8 cellular contexts compared by ENCODE assay signal in genomic region chr20:62622877-62623487, GRCh38. TPM values are rescaled to one million over a fixed set of nuclear protein-coding genes. Genes with fewer than 3 reads are reported as not detected.
DNase-seq lines count a peak whose midpoint lies in the region; ATAC-seq and TF ChIP-seq lines count a peak whose summit lies in the region.

No MANE protein-coding gene starts in this region.

- no peaks in the 10 kb centered on the region for H3K27me3 ChIP-seq in CD8-positive, alpha-beta T cell (ENCODE audit: insufficient read depth, low read length)
- H3K27me3 ChIP-seq in Peyer's patch (no peaks in the 10 kb centered on the region), prostate gland (replicated peaks; ENCODE audit: insufficient read depth) (no peaks in the 10 kb centered on the region)

- in situ Hi-C loops in GM13977 (cut with MboI; ENCODE audit: low pct_unique_long_range_greater_than_20kb, low sequenced_read_pairs, unreplicated experiment): no loop called here

- ATAC-seq in CD8-positive, alpha-beta T cell: no peak
- ATAC-seq in esophagus mucosa (peak; percentile 17), GM19328 (IDR thresholded peaks at IDR 0.05; ENCODE audit: unreplicated experiment) (no peak), HG02885 (IDR thresholded peaks at IDR 0.05; ENCODE audit: poor library complexity, unreplicated experiment) (no peak)

- POLR2A ChIA-PET in CD8-positive, alpha-beta T cell (lab: Charles Lee): interaction anchor here (1.3 kb wide), 1 partner anchor 28 kb away, joined by 3 read pairs; no protein-coding TSS in a partner anchor

- H3K36me3 ChIP-seq in CD8-positive, alpha-beta T cell (ENCODE audit: insufficient read depth, low read length): no peaks in the 10 kb centered on the region
- no peaks in the 10 kb centered on the region for H3K36me3 ChIP-seq in Peyer's patch
- no peaks in the 10 kb centered on the region for H3K36me3 ChIP-seq in prostate gland

- peaks cover 26% of the 10 kb centered on the region for H3K4me1 ChIP-seq in CD8-positive, alpha-beta T cell (ENCODE audit: insufficient read depth, low read length)
- H3K4me1 ChIP-seq in Peyer's patch (peaks cover 21 to 36% (median 30%) of the 10 kb centered on the region in 4 donors), prostate gland (replicated peaks) (peaks cover 16% of the 10 kb centered on the region)

- no peaks in the 10 kb centered on the region for H3K27me3 Mint-ChIP-seq in CD8-positive, alpha-beta T cell (ENCODE audit: low read depth)

- 72% methylated on average over 26 of the region's 29 CpGs for WGBS in prostate gland

- no peaks in the 10 kb centered on the region for H3K9me3 ChIP-seq in CD8-positive, alpha-beta T cell (ENCODE audit: low read length)
- H3K9me3 ChIP-seq in Peyer's patch (no peaks in the 10 kb centered on the region), prostate gland (no peaks in the 10 kb centered on the region)

- TF ChIP-seq POLR2A in Peyer's patch (IDR thresholded peaks at IDR 0.05): no peak
- TF ChIP-seq POLR2A in prostate gland (IDR thresholded peaks at IDR 0.05): no peak

- CTCF ChIA-PET in CD8-positive, alpha-beta T cell (lab: Charles Lee): interaction anchor here (1.4 to 1.6 kb wide), 3 partner anchors 123 to 185 kb away, joined by 3 to 5 read pairs (median 4); no protein-coding TSS in a partner anchor

- no peaks in the 10 kb centered on the region for H3K9me3 Mint-ChIP-seq in CD8-positive, alpha-beta T cell

- intact Hi-C loops in CD8-positive, alpha-beta T cell (cut with DNase I, micrococcal nuclease): loop anchor here in 1 of 2 experiments (5.0 kb wide), 1 partner anchor 169 kb away; no protein-coding TSS in a partner anchor
- intact Hi-C loops in prostate gland (cut with DNase I): no loop called here

- TF ChIP-seq CTCF in CD8-positive, alpha-beta T cell (IDR thresholded peaks at IDR 0.05): no peak
- TF ChIP-seq CTCF in Peyer's patch (IDR thresholded peaks at IDR 0.05): no peak
- TF ChIP-seq CTCF in prostate gland (IDR thresholded peaks at IDR 0.05): no peak
- no peak for TF ChIP-seq CTCF in GM13977 (IDR thresholded peaks at IDR 0.05; ENCODE audit: extremely low read depth, insufficient read depth, missing control alignments)

- H3K27ac Mint-ChIP-seq in CD8-positive, alpha-beta T cell: peak overlapping the region; percentile 60

- peaks cover 22% of the 10 kb centered on the region for H3K4me1 Mint-ChIP-seq in CD8-positive, alpha-beta T cell (ENCODE audit: low read depth)

- DNase-seq in CD8-positive, alpha-beta T cell: no peak
- DNase-seq in Peyer's patch (no peak), prostate gland (ENCODE audit: low spot score) (no peak), GM13977 (ENCODE audit: low spot score) (no peak)
- no peak for DNase-seq in activated effector memory CD4-positive, alpha-beta T cell treated with Interleukin-2 at 50 U/mL for 16 hours

- H3K36me3 Mint-ChIP-seq in CD8-positive, alpha-beta T cell: no peaks in the 10 kb centered on the region

- H3K4me3 ChIP-seq in CD8-positive, alpha-beta T cell (ENCODE audit: low read depth, low read length): no peak overlapping the region
- H3K4me3 ChIP-seq in Peyer's patch (peak overlapping the region in 2 of 4 donors; percentile 21 to 37), prostate gland (no peak overlapping the region)

- H3K27ac ChIP-seq in CD8-positive, alpha-beta T cell (ENCODE audit: low read depth, low read length): no peak overlapping the region
- peak overlapping the region; percentile 91 to 99 (median 92) for H3K27ac ChIP-seq in Peyer's patch
- H3K27ac ChIP-seq in prostate gland: peak overlapping the region; percentile 79 to 85

- peak overlapping the region; percentile 60 for H3K4me3 Mint-ChIP-seq in CD8-positive, alpha-beta T cell

RNA-seq across cellular contexts. Expression of gene SLCO4A1, which starts 19.3 kb away (rescaled TPM):
- 1 to 10 TPM; 4.5 to 4.7 TPM for total RNA-seq in CD8-positive, alpha-beta T cell
- total RNA-seq in Peyer's patch (10 to 100 TPM in 3 of 4 donors, 1 to 10 TPM in 1; 6.7 to 42.9 (median 28.5) TPM), esophagus mucosa (13.7 TPM), prostate gland (10 to 100 TPM in 1 of 2 donors, 1 to 10 TPM in 1; 4.5 to 12.3 TPM)
